8 cellular contexts compared by ENCODE assay signal in genomic region chr11:73152861-73153483, GRCh38. TPM values are rescaled to one million over a fixed set of nuclear protein-coding genes. Genes with fewer than 3 reads are reported as not detected.
DNase-seq lines count a peak whose midpoint lies in the region; ATAC-seq and TF ChIP-seq lines count a peak whose summit lies in the region.

No MANE protein-coding gene starts in this region.

- TF ChIP-seq CTCF in DND-41 (IDR thresholded peaks at IDR 0.05; ENCODE audit: borderline replicate concordance, extremely low read depth, low read length, poor library complexity, severe bottlenecking) (no peak), foreskin keratinocyte (conservative IDR thresholded peaks at IDR 0.05) (no peak)
- TF ChIP-seq CTCF in activated CD8-positive, alpha-beta T cell treated with anti-CD3 and anti-CD28 coated beads for 36 hours (IDR thresholded peaks at IDR 0.05): no peak

- no peaks in the 10 kb centered on the region for H3K27me3 Mint-ChIP-seq in activated CD8-positive, alpha-beta T cell treated with anti-CD3 and anti-CD28 coated beads for 36 hours

- H2AFZ ChIP-seq in DND-41 (ENCODE audit: low read depth, low read length): no peak overlapping the region

- H3K9me3 Mint-ChIP-seq in activated CD8-positive, alpha-beta T cell treated with anti-CD3 and anti-CD28 coated beads for 36 hours: no peaks in the 10 kb centered on the region

- POLR2A ChIA-PET in activated CD8-positive, alpha-beta T cell treated with anti-CD3 and anti-CD28 coated beads for 36 hours (lab: Charles Lee): interaction anchor here (1.2 to 2.8 kb wide), 3 partner anchors 10 to 24 kb away, joined by 3 to 16 read pairs (median 4); partner anchors contain the start of gene FCHSD2

- H3K4me2 ChIP-seq in DND-41 (ENCODE audit: insufficient read depth, low read length): no peak overlapping the region

- H3K79me2 ChIP-seq in DND-41 (ENCODE audit: insufficient read depth, low read length): no peaks in the 10 kb centered on the region

- H3K9me3 ChIP-seq in DND-41 (ENCODE audit: insufficient read depth, low read length, severe bottlenecking): no peaks in the 10 kb centered on the region
- H3K9me3 ChIP-seq in mucosa of rectum (ENCODE audit: control insufficient read depth in 2 of 2, low read length in 2 of 2): no peaks in the 10 kb centered on the region
- H3K9me3 ChIP-seq in MG63: no peaks in the 10 kb centered on the region

- H4K20me1 ChIP-seq in DND-41 (ENCODE audit: insufficient read depth, low read length): no peaks in the 10 kb centered on the region

- CTCF ChIA-PET in activated CD8-positive, alpha-beta T cell treated with anti-CD3 and anti-CD28 coated beads for 36 hours (lab: Charles Lee): interaction anchor here (0.9 to 3.6 kb wide), 3 partner anchors 11 to 25 kb away, joined by 3 to 20 read pairs (median 11); partner anchors contain the start of gene FCHSD2

- H3K27ac Mint-ChIP-seq in activated CD8-positive, alpha-beta T cell treated with anti-CD3 and anti-CD28 coated beads for 36 hours: peak overlapping the region; percentile 89

- no peaks in the 10 kb centered on the region for H3K36me3 ChIP-seq in DND-41 (ENCODE audit: insufficient read depth, low read length)
- no peaks in the 10 kb centered on the region for H3K36me3 ChIP-seq in mucosa of rectum (ENCODE audit: control insufficient read depth in 2 of 2, insufficient read depth in 2 of 2, low read length in 2 of 2)
- no peaks in the 10 kb centered on the region for H3K36me3 ChIP-seq in MG63

- H3K27me3 ChIP-seq in DND-41 (ENCODE audit: insufficient read depth, low read length, poor library complexity) (no peaks in the 10 kb centered on the region), mucosa of rectum (ENCODE audit: control insufficient read depth in 2 of 2, insufficient read depth in 2 of 2, low read length in 2 of 2) (no peaks in the 10 kb centered on the region), foreskin keratinocyte (no peaks in the 10 kb centered on the region), MG63 (no peaks in the 10 kb centered on the region)

- no peaks in the 10 kb centered on the region for H3K36me3 Mint-ChIP-seq in activated CD8-positive, alpha-beta T cell treated with anti-CD3 and anti-CD28 coated beads for 36 hours (ENCODE audit: low read depth)

- DNase-seq in DND-41: no peak
- peak; percentile 88 for DNase-seq in activated CD8-positive, alpha-beta T cell treated with anti-CD3 and anti-CD28 coated beads for 36 hours
- no peak for DNase-seq in globus pallidus (ENCODE audit: low spot score)
- no peak for DNase-seq in foreskin keratinocyte
- no peak for DNase-seq in MG63

- H3K9ac ChIP-seq in DND-41 (ENCODE audit: low read depth, low read length): no peak overlapping the region
- no peak overlapping the region for H3K9ac ChIP-seq in mucosa of rectum (ENCODE audit: low read depth in 1 of 2, low read length in 2 of 2)

- H3K27ac ChIP-seq in DND-41 (ENCODE audit: low read length): no peak overlapping the region
- peak overlapping the region; percentile 34 to 78 for H3K27ac ChIP-seq in mucosa of rectum (ENCODE audit: low read depth in 2 of 2, low read length in 2 of 2)
- H3K27ac ChIP-seq in foreskin keratinocyte: no peak overlapping the region

- intact Hi-C loops in activated CD8-positive, alpha-beta T cell treated with anti-CD3 and anti-CD28 coated beads for 36 hours (cut with micrococcal nuclease): no loop called here

- ATAC-seq in DND-41 (ENCODE audit: insufficient read depth, low read depth) (peak; percentile 53; the same call in 2 of the 3 replicates), GM19467 (IDR thresholded peaks at IDR 0.05; ENCODE audit: unreplicated experiment) (peak; percentile 55), HG03469 (IDR thresholded peaks at IDR 0.05; ENCODE audit: unreplicated experiment) (peak; percentile 45), foreskin keratinocyte (no peak)
- peak; percentile 85 for ATAC-seq in activated CD8-positive, alpha-beta T cell treated with anti-CD3 and anti-CD28 coated beads for 36 hours

- H3K4me1 Mint-ChIP-seq in activated CD8-positive, alpha-beta T cell treated with anti-CD3 and anti-CD28 coated beads for 36 hours (ENCODE audit: low read depth): peaks cover 49% of the 10 kb centered on the region

- H3K4me1 ChIP-seq in DND-41 (ENCODE audit: insufficient read depth, low read length): no peaks in the 10 kb centered on the region
- peaks cover 12 to 32% of the 10 kb centered on the region in 2 donors for H3K4me1 ChIP-seq in mucosa of rectum (ENCODE audit: control insufficient read depth in 2 of 2, insufficient read depth in 2 of 2, low read length in 2 of 2)
- no peaks in the 10 kb centered on the region for H3K4me1 ChIP-seq in foreskin keratinocyte

- H3K4me3 ChIP-seq in DND-41 (ENCODE audit: low read depth in 1 of 2, low read length in 2 of 2) (no peak overlapping the region), mucosa of rectum (ENCODE audit: low read length in 2 of 2) (no peak overlapping the region), MG63 (no peak overlapping the region)

- H3K4me3 Mint-ChIP-seq in activated CD8-positive, alpha-beta T cell treated with anti-CD3 and anti-CD28 coated beads for 36 hours: peak overlapping the region; percentile 1

RNA-seq across cellular contexts. Expression of gene FCHSD2, which starts 10.9 kb away (rescaled TPM):
- total RNA-seq in activated CD8-positive, alpha-beta T cell treated with anti-CD3 and anti-CD28 coated beads for 36 hours: 10 to 100 TPM; 23.6 to 24.8 TPM
- total RNA-seq in foreskin keratinocyte: 14.7 and 15.4 TPM in 2 replicates
- 5.0 and 5.1 TPM in 2 replicates for polyA plus RNA-seq in foreskin keratinocyte
- 8.2 and 18.1 TPM in 2 replicates for total RNA-seq in MG63 (2014; rRNA removed; shearing (Covaris generic); ENCODE audit: low replicate concordance)

Comparison
In these comparisons a context has a peak if more than half of its experiments do, and no peak if none do; other contexts are left out.
1. H3K27ac ChIP-seq: peak in mucosa of rectum (2 of 2); none in DND-41 (single experiment) and foreskin keratinocyte (single experiment).